In genomic region chr9:133103183-133103986, GRCh38 we compare ENCODE assay signal across 8 cellular contexts. TPM values are rescaled to one million over a fixed set of nuclear protein-coding genes. Genes with fewer than 3 reads are reported as not detected.
DNase-seq lines count a peak whose midpoint lies in the region; ATAC-seq and TF ChIP-seq lines count a peak whose summit lies in the region.

No MANE protein-coding gene starts in this region.

- peak; percentile 91 for TF ChIP-seq CTCF in foreskin keratinocyte (conservative IDR thresholded peaks at IDR 0.05)
- peak in 2 of 3 donors; percentile 87 to 96 for TF ChIP-seq CTCF in omental fat pad (IDR thresholded peaks at IDR 0.05)

- H3K4me1 ChIP-seq in foreskin keratinocyte = no peaks in the 10 kb centered on the region

- no peaks in the 10 kb centered on the region for H3K27me3 ChIP-seq in foreskin keratinocyte

- DNase-seq in NCI-H1436 (lab: John Stamatoyannopoulos, UW) (peak; percentile 21), NCI-H1436 treated with DMSO at 0.1 percent for 48 hours (lab: John Stamatoyannopoulos, UW) (no peak), foreskin keratinocyte (no peak), omental fat pad (ENCODE audit: low spot score) (peak; percentile 79)
- peak; percentile 38 for DNase-seq in activated gamma-delta T cell treated with anti-CD3 and anti-CD28 coated beads, Interleukin-2, amount 50 U/mL, for 16 hours (ENCODE audit: low read depth)

- H3K27ac ChIP-seq in foreskin keratinocyte = no peak overlapping the region

- ATAC-seq in foreskin keratinocyte (no peak), omental fat pad (ENCODE audit: low FRiP score) (peak; percentile 26), GM18858 (IDR thresholded peaks at IDR 0.05; ENCODE audit: unreplicated experiment) (no peak), HG02588 (IDR thresholded peaks at IDR 0.05; ENCODE audit: unreplicated experiment) (no peak)

TF ChIP-seq in PFSK-1, 5 proteins besides CTCF, POLR2A, EP300 and RAD21:
- no peak for TF ChIP-seq POLR2AphosphoS5 (IDR thresholded peaks at IDR 0.05; ENCODE audit: low read depth, low read length)
- peak; percentile 30 for TF ChIP-seq FOXP2 (optimal IDR thresholded peaks at IDR 0.05; ENCODE audit: borderline replicate concordance, extremely low read depth, extremely low read length, insufficient read depth)

RNA-seq across cellular contexts. Expression of gene RALGDS, which starts 17.7 kb away (rescaled TPM):
- polyA plus RNA-seq in PFSK-1 (2012; ENCODE audit: insufficient read length, low read depth) = 31.0 TPM
- 15.9 and 18.0 TPM in 2 replicates for total RNA-seq in foreskin keratinocyte
- 11.9 and 12.7 TPM in 2 replicates for polyA plus RNA-seq in foreskin keratinocyte
- 100 to 1,000 TPM in 1 of 4 donors, 10 to 100 TPM in 3; 33.9 to 177 (median 68.9) TPM for total RNA-seq in omental fat pad

RNA-seq across cellular contexts. Expression of gene CEL, which starts 41.6 kb away (rescaled TPM):
- polyA plus RNA-seq in PFSK-1 (2012; ENCODE audit: insufficient read length, low read depth) = 0.95 TPM
- total RNA-seq in foreskin keratinocyte (0.34 and 0.67 TPM in 2 replicates), omental fat pad (under 1 TPM; 0.28 to 0.56 (median 0.34) TPM)
- 0.44 and 0.70 TPM in 2 replicates for polyA plus RNA-seq in foreskin keratinocyte

Comparison
In these comparisons a context has a peak if more than half of its experiments do, and no peak if none do; other contexts are left out.
1. DNase-seq: peak in NCI-H1436 (single experiment), activated gamma-delta T cell treated with anti-CD3 and anti-CD28 coated beads, Interleukin-2, amount 50 U/mL, for 16 hours (single experiment) and omental fat pad (single experiment); none in NCI-H1436 treated with DMSO at 0.1 percent for 48 hours (single experiment) and foreskin keratinocyte (0 of 2).